Comparison of ENCODE assay signal across 1 cellular context in genomic region chr20:49751397-49751735, GRCh38.
TF ChIP-seq lines count a peak whose summit lies in the region.

No MANE protein-coding gene starts in this region.

TF ChIP-seq in K562, 482 proteins besides CTCF, POLR2A, EP300 and RAD21:
- no peak for TF ChIP-seq ZHX1 (conservative IDR thresholded peaks at IDR 0.05; ENCODE audit: low read length)
- no peak for TF ChIP-seq SRSF3 (IDR thresholded peaks at IDR 0.05; ENCODE audit: insufficient read depth, low read length)
- TF ChIP-seq RBM34 (IDR thresholded peaks at IDR 0.05; ENCODE audit: borderline replicate concordance, insufficient read depth, low read length) = no peak
- TF ChIP-seq ADNP (tag; IDR thresholded peaks at IDR 0.05) = no peak
- TF ChIP-seq CHD4 (IDR thresholded peaks at IDR 0.05; ENCODE audit: insufficient read depth, insufficient replicate concordance, low read depth, low read length, poor library complexity, severe bottlenecking) = no peak
- no peak for TF ChIP-seq SMARCA4 (IDR thresholded peaks at IDR 0.05)
- no peak for TF ChIP-seq THRAP3 (IDR thresholded peaks at IDR 0.05; ENCODE audit: borderline replicate concordance)
- no peak for TF ChIP-seq STAT5A (IDR thresholded peaks at IDR 0.05; ENCODE audit: borderline replicate concordance, low read length)
- TF ChIP-seq ZNF778 (CRISPR knock-in tag; IDR thresholded peaks at IDR 0.05) = no peak
- TF ChIP-seq SMARCE1 (IDR thresholded peaks at IDR 0.05) = no peak
- TF ChIP-seq BCL6 (CRISPR knock-in tag; IDR thresholded peaks at IDR 0.05) = no peak
- no peak for TF ChIP-seq MTA1 (IDR thresholded peaks at IDR 0.05; ENCODE audit: borderline replicate concordance)
- TF ChIP-seq FOXP1 (CRISPR knock-in tag; IDR thresholded peaks at IDR 0.05) = no peak
- TF ChIP-seq ARID3A (IDR thresholded peaks at IDR 0.05; ENCODE audit: borderline replicate concordance, low read depth, low read length) = no peak
- no peak for TF ChIP-seq NFATC3 (IDR thresholded peaks at IDR 0.05)
TF ChIP-seq in K562: peak in this region for 0.
